ENCODE assay signal across 8 cellular contexts in genomic region chr16:89490386-89491237, GRCh38. TPM values are rescaled to one million over a fixed set of nuclear protein-coding genes. Genes with fewer than 3 reads are reported as not detected.
DNase-seq lines count a peak whose midpoint lies in the region; ATAC-seq, FAIRE-seq and TF ChIP-seq lines count a peak whose summit lies in the region.

ANKRD11 (minus strand) TSS chr16:89490561; CDS start chr16:89317019, 173,542 bp downstream.

- peak; percentile 88 for DNase-seq in DMS79 (lab: John Stamatoyannopoulos, UW)
- peak; percentile 99 for DNase-seq in RCC 7860 (ENCODE audit: low spot score)
- DNase-seq in activated T-cell treated with anti-CD3 and anti-CD28 coated beads, Interleukin-2, amount 50 U/mL, for 72 hours = peak; percentile 98 to 99
- DNase-seq in esophagus muscularis mucosa (ENCODE audit: extremely low spot score) = peak; percentile 100
- peak; percentile 100 for DNase-seq in myocyte (ENCODE audit: low read depth)
- DNase-seq in stimulated activated CD8-positive, alpha-beta memory T cell treated with anti-CD3 and anti-CD28 coated beads, Interleukin-7, amount 100 ng/mL, for 48 hours (ENCODE audit: extremely low read depth in 1 of 2, low read depth in 1 of 2) = peak; percentile 97 to 99

- H3K4me1 Mint-ChIP-seq in activated T-cell treated with anti-CD3 and anti-CD28 coated beads, Interleukin-2, amount 50 U/mL, for 72 hours (ENCODE audit: low read depth) = peaks cover 60% of the 10 kb centered on the region

- 0% methylated on average over 17 of the region's 105 CpGs for WGBS in esophagus muscularis mucosa

- peak; percentile 67 for TF ChIP-seq POLR2A in esophagus muscularis mucosa (IDR thresholded peaks at IDR 0.05; ENCODE audit: low read depth)

- H3K36me3 Mint-ChIP-seq in activated T-cell treated with anti-CD3 and anti-CD28 coated beads, Interleukin-2, amount 50 U/mL, for 72 hours (ENCODE audit: insufficient read depth in 2 of 2) = peaks cover 9 to 10% of the 10 kb centered on the region in 2 donors

- peak within 1 kb of the TSS; percentile 71 for H3K27ac ChIP-seq in KOPT-K1 (ENCODE audit: low read depth, low read length, poor library complexity, severe bottlenecking)
- H3K27ac ChIP-seq in esophagus muscularis mucosa (replicated peaks in 1 of 4) = peak within 1 kb of the TSS; percentile 98 to 100 (median 99)

- H3K27me3 Mint-ChIP-seq in activated T-cell treated with anti-CD3 and anti-CD28 coated beads, Interleukin-2, amount 50 U/mL, for 72 hours (ENCODE audit: low read depth) = no peaks in the 10 kb centered on the region

- peaks cover 10% of the 10 kb centered on the region for H3K36me3 ChIP-seq in KOPT-K1 (ENCODE audit: insufficient read depth, low read length)
- H3K36me3 ChIP-seq in esophagus muscularis mucosa = peaks cover 0 to 7% (median 0%) of the 10 kb centered on the region in 4 donors

- H3K27me3 ChIP-seq in esophagus muscularis mucosa = no peaks in the 10 kb centered on the region

- ATAC-seq in GM21786 (IDR thresholded peaks at IDR 0.05; ENCODE audit: unreplicated experiment) = peak; percentile 87
- peak; percentile 88 for ATAC-seq in activated T-cell treated with anti-CD3 and anti-CD28 coated beads, Interleukin-2, amount 50 U/mL, for 72 hours (replicated peaks in 1 of 2)

- H3K9me3 ChIP-seq in KOPT-K1 (ENCODE audit: insufficient read depth, low read length, poor library complexity, severe bottlenecking) (no peaks in the 10 kb centered on the region), esophagus muscularis mucosa (no peaks in the 10 kb centered on the region)

- TF ChIP-seq CTCF in esophagus muscularis mucosa (IDR thresholded peaks at IDR 0.05) = peak in 1 of 3 experiments; percentile 20

- peaks cover 42 to 54% (median 50%) of the 10 kb centered on the region in 4 donors for H3K4me1 ChIP-seq in esophagus muscularis mucosa

- no peaks in the 10 kb centered on the region for H3K9me3 Mint-ChIP-seq in activated T-cell treated with anti-CD3 and anti-CD28 coated beads, Interleukin-2, amount 50 U/mL, for 72 hours

- FAIRE-seq in RCC 7860 (lab: Jason Lieb, UNC) = peak; percentile 87

- peak within 1 kb of the TSS; percentile 94 for H3K27ac Mint-ChIP-seq in activated T-cell treated with anti-CD3 and anti-CD28 coated beads, Interleukin-2, amount 50 U/mL, for 72 hours

- H3K4me3 Mint-ChIP-seq in activated T-cell treated with anti-CD3 and anti-CD28 coated beads, Interleukin-2, amount 50 U/mL, for 72 hours = peak within 1 kb of the TSS; percentile 90 to 99

- intact Hi-C loops in esophagus muscularis mucosa (cut with DNase I) = loop anchor here (5.0 kb wide), 1 partner anchor 158 kb away; no protein-coding TSS in a partner anchor

- peak within 1 kb of the TSS; percentile 75 to 98 (median 86) for H3K4me3 ChIP-seq in esophagus muscularis mucosa

- TF ChIP-seq EP300 in esophagus muscularis mucosa (IDR thresholded peaks at IDR 0.05) = no peak

RNA-seq across cellular contexts. Expression of gene ANKRD11, which starts in this region (rescaled TPM):
- 100 to 1,000 TPM; 204 to 215 TPM for total RNA-seq in activated T-cell treated with anti-CD3 and anti-CD28 coated beads, Interleukin-2, amount 50 U/mL, for 72 hours
- total RNA-seq in esophagus muscularis mucosa (100 to 1,000 TPM in 3 of 4 donors, 10 to 100 TPM in 1; 60.8 to 119 (median 105) TPM), myocyte (34.2 and 37.1 TPM in 2 replicates)
- 85.5 TPM for polyA plus RNA-seq in myocyte (2012)

Comparison
In these comparisons a context has a peak if more than half of its experiments do, and no peak if none do; other contexts are left out.
1. Peak in every context shown above with its lines: DNase-seq, ATAC-seq, H3K4me3 ChIP-seq and H3K27ac ChIP-seq.